In the genomic region with DNA sequence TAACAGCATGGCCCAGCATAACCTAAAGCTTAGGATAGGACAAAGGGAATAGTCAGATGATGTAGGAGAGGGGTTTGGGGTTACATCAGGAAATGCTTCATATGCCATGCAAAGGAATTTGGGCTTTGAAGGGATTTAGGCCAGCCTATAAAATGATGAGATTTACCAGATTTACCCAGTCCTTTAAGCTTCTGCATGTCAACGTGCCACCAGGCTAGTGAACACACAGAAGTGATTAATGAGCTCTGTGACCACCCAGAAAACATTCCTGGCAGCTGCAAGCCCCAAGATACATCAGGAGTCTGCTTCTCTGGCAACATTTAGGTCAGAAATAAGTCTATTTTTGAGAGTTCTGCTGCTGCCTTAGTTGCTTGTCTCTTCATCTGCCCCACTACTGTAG, we compare ENCODE assay signal across 23 cellular contexts.
A peak's percentile ranks its signal among the peaks of the same experiment; 100 is the strongest.
DNase-seq lines count a peak whose midpoint lies in the region; ATAC-seq, FAIRE-seq and TF ChIP-seq lines count a peak whose summit lies in the region.
"Had no signal": no experiment of that assay in that cellular context is flagged by ENCODE, and none has a peak within 500 bp of the region (broad histone marks: within the 10 kb centered on the region; RNA-seq: fewer than 3 reads in every experiment).

No MANE protein-coding gene starts in this region.

- TF ChIP-seq CTCF in astrocyte (IDR thresholded peaks at IDR 0.05; ENCODE audit: insufficient read depth, low read depth, low read length) (no peak), nephron progenitor cell (IDR thresholded peaks at IDR 0.05) (no peak)

- H3K27ac Mint-ChIP-seq in astrocyte (ENCODE audit: unreplicated experiment), result no peak overlapping the region
- H3K27ac Mint-ChIP-seq in nephron progenitor cell, result no peak overlapping the region
- H3K27ac Mint-ChIP-seq: CD4-positive, CD25-positive, alpha-beta regulatory T cell had no signal

- H4K20me1 ChIP-seq in astrocyte (ENCODE audit: insufficient read depth, low read length), result no peaks in the 10 kb centered on the region

- H3K36me3 ChIP-seq in SJCRH30 (no peaks in the 10 kb centered on the region), astrocyte (ENCODE audit: insufficient read depth, low read length) (no peaks in the 10 kb centered on the region)
- H3K36me3 ChIP-seq: BE2C had no signal

- H3K27ac ChIP-seq in SJCRH30 (peak overlapping the region; percentile 53), astrocyte (ENCODE audit: low read depth, low read length) (no peak overlapping the region)

- peaks cover 13% of the 10 kb centered on the region; the same call in 1 of the 2 replicates for H3K9me3 ChIP-seq in SJCRH30 (replicated peaks)
- H3K9me3 ChIP-seq in astrocyte (ENCODE audit: insufficient read depth, low read depth, low read length), result no peaks in the 10 kb centered on the region
- H3K9me3 ChIP-seq: BE2C had no signal

- H3K79me2 ChIP-seq in astrocyte (ENCODE audit: insufficient read depth, low read length), result no peaks in the 10 kb centered on the region

- H3K36me3 Mint-ChIP-seq in astrocyte (ENCODE audit: low read depth, unreplicated experiment) (peaks cover 2% of the 10 kb centered on the region), nephron progenitor cell (ENCODE audit: low read depth) (no peaks in the 10 kb centered on the region)
- H3K36me3 Mint-ChIP-seq: CD4-positive, CD25-positive, alpha-beta regulatory T cell; CD8-positive, alpha-beta memory T cell had no signal

- H3K27me3 ChIP-seq in SJCRH30 (no peaks in the 10 kb centered on the region), astrocyte (ENCODE audit: insufficient read depth, low read length) (no peaks in the 10 kb centered on the region)
- H3K27me3 ChIP-seq: BE2C had no signal

- no peaks in the 10 kb centered on the region for H3K27me3 Mint-ChIP-seq in astrocyte (ENCODE audit: low read depth, unreplicated experiment)
- no peaks in the 10 kb centered on the region for H3K27me3 Mint-ChIP-seq in nephron progenitor cell (ENCODE audit: low read depth, poor library complexity)
- H3K27me3 Mint-ChIP-seq: CD4-positive, CD25-positive, alpha-beta regulatory T cell; CD8-positive, alpha-beta memory T cell had no signal

- H3K9me3 Mint-ChIP-seq in astrocyte (ENCODE audit: unreplicated experiment) (peaks cover 5% of the 10 kb centered on the region), nephron progenitor cell (peaks cover 22% of the 10 kb centered on the region)

- peaks cover 33% of the 10 kb centered on the region for H3K4me1 ChIP-seq in SJCRH30
- H3K4me1 ChIP-seq in astrocyte (ENCODE audit: insufficient read depth, low read length), result peaks cover 9% of the 10 kb centered on the region
- H3K4me1 ChIP-seq: BE2C had no signal

- FAIRE-seq in astrocyte (lab: Jason Lieb, UNC) (no peak), urothelium cell line (lab: Jason Lieb, UNC) (no peak)
- FAIRE-seq: A204.1, GM12892, GM18507, HTR-8/SVneo had no signal

- H2AFZ ChIP-seq in astrocyte (ENCODE audit: low read depth, low read length), result no peak overlapping the region

- no peak overlapping the region for H3K9ac ChIP-seq in astrocyte (ENCODE audit: low read length)

- no peak overlapping the region for H3K4me3 Mint-ChIP-seq in astrocyte (ENCODE audit: unreplicated experiment)
- H3K4me3 Mint-ChIP-seq in nephron progenitor cell, result no peak overlapping the region
- H3K4me3 Mint-ChIP-seq: CD4-positive, CD25-positive, alpha-beta regulatory T cell; CD8-positive, alpha-beta memory T cell had no signal

- H3K4me3 ChIP-seq in SJCRH30 (no peak overlapping the region), astrocyte (ENCODE audit: insufficient read depth, low read depth, low read length) (no peak overlapping the region)

- ATAC-seq in GM19452 (IDR thresholded peaks at IDR 0.05; ENCODE audit: unreplicated experiment), result no peak

- H3K4me1 Mint-ChIP-seq in astrocyte (ENCODE audit: low read depth, unreplicated experiment) (peaks cover 32% of the 10 kb centered on the region), nephron progenitor cell (peaks cover 10% of the 10 kb centered on the region)
- H3K4me1 Mint-ChIP-seq: CD4-positive, CD25-positive, alpha-beta regulatory T cell; CD8-positive, alpha-beta memory T cell had no signal

- DNase-seq in SJCRH30 (peak; percentile 93 to 97), astrocyte (ENCODE audit: low read depth) (peak; percentile 45), nephron progenitor cell (peak; percentile 12), midbrain (lab: John Stamatoyannopoulos, UW) (no peak), urothelium cell line (ENCODE audit: low spot score) (no peak), DMS79 (lab: John Stamatoyannopoulos, UW) (no peak)
- DNase-seq: ACHN; BE2C; C1 segment of cervical spinal cord; CD4-positive, CD25-positive, alpha-beta regulatory T cell; CD8-positive, alpha-beta memory T cell; COR-L47; DMS 273 treated with DMSO at 0.1 percent for 48 hours; DMS53; GDM1; GOT3; H7; IMR-90 had no signal

- H3K4me2 ChIP-seq in astrocyte (ENCODE audit: low read length), result no peak overlapping the region

Comparison
In these comparisons a context has a peak if more than half of its experiments do, and no peak if none do; other contexts are left out.
1. DNase-seq: peak in SJCRH30 (2 of 2), astrocyte (single experiment) and nephron progenitor cell (single experiment); none in midbrain (single experiment), urothelium cell line (single experiment) and DMS79 (single experiment).